In genomic region chr16:76199681-76200210, GRCh38 we compare ENCODE assay signal across 1 cellular context.
TF ChIP-seq lines count a peak whose summit lies in the region.

No MANE protein-coding gene starts in this region.

TF ChIP-seq in HepG2, 621 proteins besides CTCF, POLR2A, EP300 and RAD21 (continued from another document):
- TF ChIP-seq ZHX2 (IDR thresholded peaks at IDR 0.05; ENCODE audit: low read depth) = no peak
- TF ChIP-seq ZHX2 (CRISPR knock-in tag; IDR thresholded peaks at IDR 0.05; ENCODE audit: borderline replicate concordance) = no peak
- TF ChIP-seq ZBTB46 (CRISPR knock-in tag; IDR thresholded peaks at IDR 0.05; ENCODE audit: borderline replicate concordance) = no peak
- TF ChIP-seq CEBPZ (IDR thresholded peaks at IDR 0.05; ENCODE audit: low read length) = 0 out of 2 replicates have a peak, but pooled peaks have one; percentile 29
- TF ChIP-seq CREM (IDR thresholded peaks at IDR 0.05) = no peak
- TF ChIP-seq CREM (CRISPR knock-in tag; IDR thresholded peaks at IDR 0.05) = no peak
- no peak for TF ChIP-seq GFI1 (CRISPR knock-in tag; IDR thresholded peaks at IDR 0.05; ENCODE audit: borderline replicate concordance)
